17 cellular contexts compared by ENCODE assay signal in the genomic region with DNA sequence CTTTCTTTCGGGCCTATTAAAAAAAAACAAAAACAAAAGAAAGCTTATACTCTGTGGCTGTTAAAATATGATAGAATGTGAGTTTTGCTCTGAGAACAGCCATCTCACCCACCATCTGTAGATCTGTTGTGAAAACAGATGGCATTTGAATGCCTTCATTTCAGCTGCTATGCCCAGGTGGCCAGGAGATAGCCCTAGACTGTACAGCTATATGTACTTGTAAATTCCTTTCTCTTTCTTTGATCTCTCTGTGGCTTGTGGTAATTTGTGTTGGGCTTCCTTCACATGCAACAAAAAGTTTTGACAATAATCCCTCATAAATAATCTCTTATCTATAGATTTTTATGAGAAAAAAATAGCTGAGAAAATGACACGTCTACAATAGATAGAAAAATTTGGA.
DNase-seq lines count a peak whose midpoint lies in the region; ATAC-seq lines count a peak whose summit lies in the region.
"Had no signal": no experiment of that assay in that cellular context is flagged by ENCODE, and none has a peak within 500 bp of the region (broad histone marks: within the 10 kb centered on the region; RNA-seq: fewer than 3 reads in every experiment).

No MANE protein-coding gene starts in this region.

- DNase-seq in DMS 273 (lab: John Stamatoyannopoulos, UW; ENCODE audit: unreplicated experiment) = peak; percentile 73
- DNase-seq in NAMALWA (ENCODE audit: low spot score) = peak; percentile 18
- peak; percentile 1 for DNase-seq in foreskin melanocyte
- no peak for DNase-seq in activated CD8-positive, alpha-beta memory T cell treated with anti-CD3 and anti-CD28 coated beads for 24 hours
- no peak for DNase-seq in DMS114 treated with DMSO at 0.1 percent for 48 hours (lab: John Stamatoyannopoulos, UW; ENCODE audit: unreplicated experiment)
- DNase-seq: activated CD4-positive, CD25-positive, alpha-beta regulatory T cell treated with anti-CD3 and anti-CD28 coated beads, Interleukin-2, amount 50 U/mL, for 72 hours; activated naive CD8-positive, alpha-beta T cell treated with anti-CD3 and anti-CD28 coated beads for 36 hours; glutamatergic neuron; naive thymus-derived CD8-positive, alpha-beta T cell; NCI-H2081 treated with DMSO at 0.1 percent for 48 hours; NCI-H526; right cardiac atrium; SW 1271 had no signal

- ATAC-seq in GM19351 (IDR thresholded peaks at IDR 0.05; ENCODE audit: unreplicated experiment) = peak; percentile 41
- ATAC-seq in HG02938 (IDR thresholded peaks at IDR 0.05; ENCODE audit: unreplicated experiment) = no peak
- ATAC-seq: HCT116; naive thymus-derived CD8-positive, alpha-beta T cell; right cardiac atrium; Right ventricle myocardium inferior had no signal

Comparison
In these comparisons a context has a peak if more than half of its experiments do, and no peak if none do; other contexts are left out.
1. DNase-seq: peak in DMS 273 (single experiment), NAMALWA (single experiment) and foreskin melanocyte (single experiment); none in activated CD8-positive, alpha-beta memory T cell treated with anti-CD3 and anti-CD28 coated beads for 24 hours (single experiment) and DMS114 treated with DMSO at 0.1 percent for 48 hours (single experiment).